20 cellular contexts compared by ENCODE assay signal in the genomic region with DNA sequence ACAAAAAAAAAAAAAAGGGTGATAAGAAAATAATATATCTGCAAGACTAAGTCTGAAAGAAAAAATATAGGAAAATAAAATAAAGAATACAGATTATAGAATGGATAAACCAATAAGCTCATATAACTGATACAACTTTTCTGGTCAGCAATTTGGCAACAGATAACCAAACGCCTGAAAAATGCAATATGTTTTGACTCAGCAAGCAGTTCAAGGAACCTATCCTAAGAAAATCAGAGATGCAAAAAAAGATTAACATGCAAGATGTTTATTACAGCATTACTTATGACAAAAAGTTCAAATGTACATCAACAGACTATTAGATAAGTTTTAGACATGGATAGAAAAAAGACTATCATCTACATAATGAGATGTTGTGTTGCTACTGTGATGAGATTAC.
"Had no signal": no experiment of that assay in that cellular context is flagged by ENCODE, and none has a peak within 500 bp of the region (broad histone marks: within the 10 kb centered on the region; RNA-seq: fewer than 3 reads in every experiment).

No MANE protein-coding gene starts in this region.

- DNase-seq: stimulated activated CD4-positive, alpha-beta T cell treated with anti-CD3 and anti-CD28 coated beads, Interleukin-2, amount 100 ng/mL, for 48 hours; stimulated activated CD4-positive, alpha-beta T cell treated with anti-CD3 and anti-CD28 coated beads, Interleukin-4, amount 100 ng/mL, for 1 hour; stimulated activated CD4-positive, alpha-beta T cell treated with anti-CD3 and anti-CD28 coated beads, Interleukin-4, amount 100 ng/mL, for 24 hours; stimulated activated CD4-positive, alpha-beta T cell treated with anti-CD3 and anti-CD28 coated beads, Interleukin-4, amount 100 ng/mL, for 4 hours; stimulated activated CD8-positive, alpha-beta memory T cell treated with anti-CD3 and anti-CD28 coated beads, Interleukin-4, amount 100 ng/mL, for 48 hours; stimulated activated naive B cell treated with anti-CD40 and anti-IgM and Interleukin-4, amounts not matched to agents 10 μg/mL and 1 μg/mL and 100 μg/mL, for 72 hours; stimulated activated naive CD4-positive, alpha-beta T cell; stimulated activated naive CD4-positive, alpha-beta T cell treated with Interleukin-2 at 50 U/mL for 16 hours; stimulated activated naive CD8-positive, alpha-beta T cell treated with anti-CD3 and anti-CD28 coated beads, Interleukin-15, amount 100 ng/mL, for 72 hours; stimulated activated naive CD8-positive, alpha-beta T cell treated with anti-CD3 and anti-CD28 coated beads, Interleukin-15, Interleukin-2, amounts not matched to agents 100 U/mL and 50 U/mL, for 24 hours; stomach; substantia nigra; testis; thyroid gland; tibial artery; transverse colon; upper lobe of left lung; upper lobe of right lung; uterus had no signal

- FAIRE-seq: urothelium cell line had no signal
